ENCODE assay signal across 25 cellular contexts in genomic region chr19:13993554-13994308, GRCh38. TPM values are rescaled to one million over a fixed set of nuclear protein-coding genes. Genes with fewer than 3 reads are reported as not detected.
DNase-seq lines count a peak whose midpoint lies in the region; ATAC-seq and TF ChIP-seq lines count a peak whose summit lies in the region.
"Had no signal": no experiment of that assay in that cellular context is flagged by ENCODE, and none has a peak within 500 bp of the region (broad histone marks: within the 10 kb centered on the region; RNA-seq: fewer than 3 reads in every experiment).

No MANE protein-coding gene starts in this region.

- no peaks in the 10 kb centered on the region for H4K20me1 ChIP-seq in Karpas-422 (ENCODE audit: insufficient read depth, low read depth, low read length)

- no peak overlapping the region for H3K4me2 ChIP-seq in Karpas-422 (ENCODE audit: low read depth, low read length, poor library complexity, severe bottlenecking)

- peaks cover 9% of the 10 kb centered on the region for H3K36me3 ChIP-seq in MG63
- H3K36me3 ChIP-seq in Karpas-422 (ENCODE audit: insufficient read depth, low read length) = peaks cover 5% of the 10 kb centered on the region; the same call in 1 of the 2 replicates
- H3K36me3 ChIP-seq: colonic mucosa had no signal

- CTCF ChIA-PET in activated CD8-positive, alpha-beta T cell treated with anti-CD3 and anti-CD28 coated beads, Interleukin-2, amount 10 ng/mL, durations not matched to agents 7 days and 5 days (lab: Charles Lee) = interaction anchor here (1.3 to 1.4 kb wide), 2 partner anchors 10 to 12 kb away, joined by 4 to 6 read pairs; no protein-coding TSS in a partner anchor
- CTCF ChIA-PET in activated CD8-positive, alpha-beta T cell treated with anti-CD3 and anti-CD28 coated beads for 36 hours (lab: Charles Lee) = interaction anchor here (0.6 to 1.0 kb wide), 2 partner anchors 33 to 38 kb away, joined by 3 read pairs; partner anchors contain the start of gene IL27RA

- no peak for TF ChIP-seq CTCF in activated CD8-positive, alpha-beta T cell treated with anti-CD3 and anti-CD28 coated beads for 36 hours (IDR thresholded peaks at IDR 0.05)
- TF ChIP-seq CTCF in HFFc6 (IDR thresholded peaks at IDR 0.05) = no peak

- peaks cover 14% of the 10 kb centered on the region; the same call in 1 of the 2 replicates for H3K79me2 ChIP-seq in Karpas-422 (ENCODE audit: low read length)

- H3K9me3 ChIP-seq in MG63 (no peaks in the 10 kb centered on the region), Karpas-422 (ENCODE audit: low read length) (no peaks in the 10 kb centered on the region)
- H3K9me3 ChIP-seq: colonic mucosa had no signal

- POLR2A ChIA-PET in activated CD8-positive, alpha-beta T cell treated with anti-CD3 and anti-CD28 coated beads, Interleukin-2, amount 10 ng/mL, durations not matched to agents 7 days and 5 days (lab: Charles Lee) = interaction anchor here (1.2 to 2.0 kb wide), 4 partner anchors 9 to 37 kb away, joined by 5 to 8 read pairs (median 7); partner anchors contain the start of genes IL27RA and RFX1
- POLR2A ChIA-PET in activated CD8-positive, alpha-beta T cell treated with anti-CD3 and anti-CD28 coated beads for 36 hours (lab: Charles Lee) = interaction anchor here (0.6 to 2.1 kb wide), 4 partner anchors 9 to 290 kb away, joined by 3 to 8 read pairs (median 3); partner anchors contain the start of gene RFX1
- POLR2A ChIA-PET in naive thymus-derived CD8-positive, alpha-beta T cell (lab: Charles Lee) = interaction anchor here (0.7 to 24.8 kb wide), 5 partner anchors 9 to 44 kb away, joined by 3 to 481 read pairs (median 18); partner anchors contain the start of genes IL27RA and RFX1

- H3K9me2 ChIP-seq in Karpas-422 (replicated peaks; ENCODE audit: insufficient read depth, low read length) = no peaks in the 10 kb centered on the region

- H3K27me3 Mint-ChIP-seq in activated CD8-positive, alpha-beta T cell treated with anti-CD3 and anti-CD28 coated beads, Interleukin-2, amount 10 ng/mL, durations not matched to agents 7 days and 5 days (ENCODE audit: low read depth) = no peaks in the 10 kb centered on the region
- H3K27me3 Mint-ChIP-seq in activated CD8-positive, alpha-beta T cell treated with anti-CD3 and anti-CD28 coated beads for 36 hours = no peaks in the 10 kb centered on the region
- peaks cover 1% of the 10 kb centered on the region for H3K27me3 Mint-ChIP-seq in HFFc6 (ENCODE audit: insufficient read depth)
- H3K27me3 Mint-ChIP-seq in naive thymus-derived CD8-positive, alpha-beta T cell = no peaks in the 10 kb centered on the region
- H3K27me3 Mint-ChIP-seq: activated naive CD4-positive, alpha-beta T cell treated with anti-CD3 and anti-CD28 coated beads, Interleukin-2, amount 50 U/mL, for 24 hours; naive B cell had no signal

- H3K4me3 ChIP-seq in MG63 = no peak overlapping the region
- no peak overlapping the region for H3K4me3 ChIP-seq in Karpas-422 (ENCODE audit: low read length)
- H3K4me3 ChIP-seq: colonic mucosa had no signal

- no peak for DNase-seq in activated CD8-positive, alpha-beta T cell treated with anti-CD3 and anti-CD28 coated beads, Interleukin-2, amount 10 ng/mL, durations not matched to agents 7 days and 5 days
- DNase-seq in activated CD8-positive, alpha-beta T cell treated with anti-CD3 and anti-CD28 coated beads for 36 hours = no peak
- DNase-seq in HFFc6 = no peak
- peak; percentile 44 for DNase-seq in cerebellum (ENCODE audit: low spot score)
- peak in 2 of 10 donors; percentile 30 to 44 for DNase-seq in naive thymus-derived CD8-positive, alpha-beta T cell
- no peak for DNase-seq in MG63
- no peak for DNase-seq in Karpas-422
- DNase-seq: activated CD4-positive, alpha-beta T cell treated with anti-CD3 and anti-CD28 coated beads for 1 hour; colonic mucosa; foreskin fibroblast; GDM1; GOT3; hypothalamus; naive B cell; NCI-H2107; NCI-H524; RPMI8226 had no signal

- H3K27ac ChIP-seq in Karpas-422 (ENCODE audit: low read length) = no peak overlapping the region
- H3K27ac ChIP-seq: colonic mucosa had no signal

- peak; percentile 32 for ATAC-seq in activated CD8-positive, alpha-beta T cell treated with anti-CD3 and anti-CD28 coated beads, Interleukin-2, amount 10 ng/mL, durations not matched to agents 7 days and 5 days
- no peak for ATAC-seq in activated CD8-positive, alpha-beta T cell treated with anti-CD3 and anti-CD28 coated beads for 36 hours
- peak; percentile 73 to 77 for ATAC-seq in naive thymus-derived CD8-positive, alpha-beta T cell
- no peak for ATAC-seq in HG03196 (IDR thresholded peaks at IDR 0.05; ENCODE audit: unreplicated experiment)
- ATAC-seq: sciatic nerve had no signal

- peaks cover 6% of the 10 kb centered on the region for H3K4me1 ChIP-seq in Karpas-422 (ENCODE audit: low read length)
- H3K4me1 ChIP-seq: colonic mucosa had no signal

- no peak overlapping the region for H3K9ac ChIP-seq in Karpas-422 (ENCODE audit: low read length)

- H3K9me3 Mint-ChIP-seq in activated CD8-positive, alpha-beta T cell treated with anti-CD3 and anti-CD28 coated beads, Interleukin-2, amount 10 ng/mL, durations not matched to agents 7 days and 5 days (ENCODE audit: insufficient read depth) = peaks cover 2% of the 10 kb centered on the region
- H3K9me3 Mint-ChIP-seq in activated CD8-positive, alpha-beta T cell treated with anti-CD3 and anti-CD28 coated beads for 36 hours = peaks cover 2% of the 10 kb centered on the region
- peaks cover 6% of the 10 kb centered on the region for H3K9me3 Mint-ChIP-seq in HFFc6
- H3K9me3 Mint-ChIP-seq in naive thymus-derived CD8-positive, alpha-beta T cell = no peaks in the 10 kb centered on the region
- H3K9me3 Mint-ChIP-seq: activated naive CD4-positive, alpha-beta T cell treated with anti-CD3 and anti-CD28 coated beads, Interleukin-2, amount 50 U/mL, for 24 hours had no signal

- peaks cover 46% of the 10 kb centered on the region for H3K36me3 Mint-ChIP-seq in activated CD8-positive, alpha-beta T cell treated with anti-CD3 and anti-CD28 coated beads, Interleukin-2, amount 10 ng/mL, durations not matched to agents 7 days and 5 days (ENCODE audit: low read depth)
- peaks cover 10% of the 10 kb centered on the region for H3K36me3 Mint-ChIP-seq in activated CD8-positive, alpha-beta T cell treated with anti-CD3 and anti-CD28 coated beads for 36 hours (ENCODE audit: low read depth)
- H3K36me3 Mint-ChIP-seq in HFFc6 (ENCODE audit: low read depth) = peaks cover 3% of the 10 kb centered on the region
- H3K36me3 Mint-ChIP-seq in naive thymus-derived CD8-positive, alpha-beta T cell = peaks cover 0 to 33% (median 10%) of the 10 kb centered on the region in 3 donors

- no peak overlapping the region for H2AFZ ChIP-seq in Karpas-422 (ENCODE audit: low read length)

- intact Hi-C loops in activated CD8-positive, alpha-beta T cell treated with anti-CD3 and anti-CD28 coated beads for 36 hours (cut with micrococcal nuclease) = no loop called here

- no peak overlapping the region for H3K27ac Mint-ChIP-seq in activated CD8-positive, alpha-beta T cell treated with anti-CD3 and anti-CD28 coated beads, Interleukin-2, amount 10 ng/mL, durations not matched to agents 7 days and 5 days
- H3K27ac Mint-ChIP-seq in activated CD8-positive, alpha-beta T cell treated with anti-CD3 and anti-CD28 coated beads for 36 hours = no peak overlapping the region
- H3K27ac Mint-ChIP-seq in HFFc6 = 0 out of 2 replicates have a peak overlapping the region, but pooled peaks have one; percentile 13
- peak overlapping the region in 8 of 10 donors; percentile 41 to 74 (median 64) for H3K27ac Mint-ChIP-seq in naive thymus-derived CD8-positive, alpha-beta T cell
- H3K27ac Mint-ChIP-seq: activated naive CD4-positive, alpha-beta T cell treated with anti-CD3 and anti-CD28 coated beads, Interleukin-2, amount 50 U/mL, for 24 hours had no signal

- H3K27me3 ChIP-seq in MG63 (no peaks in the 10 kb centered on the region), Karpas-422 (ENCODE audit: low read length) (no peaks in the 10 kb centered on the region)
- H3K27me3 ChIP-seq: colonic mucosa had no signal

- no peak overlapping the region for H3K4me3 Mint-ChIP-seq in activated CD8-positive, alpha-beta T cell treated with anti-CD3 and anti-CD28 coated beads, Interleukin-2, amount 10 ng/mL, durations not matched to agents 7 days and 5 days
- no peak overlapping the region for H3K4me3 Mint-ChIP-seq in activated CD8-positive, alpha-beta T cell treated with anti-CD3 and anti-CD28 coated beads for 36 hours
- H3K4me3 Mint-ChIP-seq in HFFc6 = no peak overlapping the region
- H3K4me3 Mint-ChIP-seq in naive thymus-derived CD8-positive, alpha-beta T cell = peak overlapping the region in 6 of 10 donors; percentile 2 to 37 (median 32)
- H3K4me3 Mint-ChIP-seq: activated naive CD4-positive, alpha-beta T cell treated with anti-CD3 and anti-CD28 coated beads, Interleukin-2, amount 50 U/mL, for 24 hours; naive B cell had no signal

- H3K4me1 Mint-ChIP-seq in activated CD8-positive, alpha-beta T cell treated with anti-CD3 and anti-CD28 coated beads, Interleukin-2, amount 10 ng/mL, durations not matched to agents 7 days and 5 days (ENCODE audit: low read depth) = peaks cover 19% of the 10 kb centered on the region
- peaks cover 20% of the 10 kb centered on the region for H3K4me1 Mint-ChIP-seq in activated CD8-positive, alpha-beta T cell treated with anti-CD3 and anti-CD28 coated beads for 36 hours (ENCODE audit: low read depth)
- H3K4me1 Mint-ChIP-seq in HFFc6 (ENCODE audit: low read depth) = no peaks in the 10 kb centered on the region; the same call in 1 of the 2 replicates
- peaks cover 22 to 55% (median 40%) of the 10 kb centered on the region in 4 donors for H3K4me1 Mint-ChIP-seq in naive thymus-derived CD8-positive, alpha-beta T cell

RNA-seq across cellular contexts. Expression of gene RFX1, which starts 12.4 kb away (rescaled TPM):
- total RNA-seq in activated CD8-positive, alpha-beta T cell treated with anti-CD3 and anti-CD28 coated beads, Interleukin-2, amount 10 ng/mL, durations not matched to agents 7 days and 5 days = 10 to 100 TPM; 15.9 to 17.7 TPM
- 10 to 100 TPM; 13.3 to 14.1 TPM for total RNA-seq in activated CD8-positive, alpha-beta T cell treated with anti-CD3 and anti-CD28 coated beads for 36 hours
- total RNA-seq in HFFc6 (2021; fragmentation: NEBNext Ultra II Directional; extraction: Animal tissue kit (Norgen Biotek cat#: 25700)) = 10 to 100 TPM; 11.6 to 13.0 (median 12.2) TPM
- 3.4 TPM for total RNA-seq in cerebellum
- 10 to 100 TPM; 17.1 to 18.8 TPM for total RNA-seq in naive thymus-derived CD8-positive, alpha-beta T cell
- polyA plus RNA-seq in naive thymus-derived CD8-positive, alpha-beta T cell = 1 to 10 TPM in 2 of 3 donors, under 1 TPM in 1; 0.84 to 1.1 (median 1.0) TPM
- 0.86 and 3.3 TPM in 2 replicates for total RNA-seq in MG63 (2014; rRNA removed; shearing (Covaris generic); ENCODE audit: low replicate concordance)
- total RNA-seq in Karpas-422 (2014; rRNA removed; shearing (Covaris generic); ENCODE audit: low replicate concordance) = 1.2 and 2.3 TPM in 2 replicates

RNA-seq across cellular contexts. Expression of gene RLN3, which starts 34.2 kb away (rescaled TPM):
- total RNA-seq in activated CD8-positive, alpha-beta T cell treated with anti-CD3 and anti-CD28 coated beads, Interleukin-2, amount 10 ng/mL, durations not matched to agents 7 days and 5 days = not detected
- total RNA-seq in activated CD8-positive, alpha-beta T cell treated with anti-CD3 and anti-CD28 coated beads for 36 hours = not detected
- not detected for total RNA-seq in HFFc6 (2021; fragmentation: NEBNext Ultra II Directional; extraction: Animal tissue kit (Norgen Biotek cat#: 25700))
- not detected for total RNA-seq in cerebellum
- total RNA-seq in naive thymus-derived CD8-positive, alpha-beta T cell = not detected
- under 1 TPM in 1 of 3 donors, not detected in 2; 0.50 TPM for polyA plus RNA-seq in naive thymus-derived CD8-positive, alpha-beta T cell
- total RNA-seq in MG63 (2014; rRNA removed; shearing (Covaris generic); ENCODE audit: low replicate concordance) = not detected in 2 replicates
- not detected in 2 replicates for total RNA-seq in Karpas-422 (2014; rRNA removed; shearing (Covaris generic); ENCODE audit: low replicate concordance)
- total RNA-seq: activated CD8-positive, alpha-beta memory T cell treated with anti-CD3 and anti-CD28 coated beads for 36 hours; colonic mucosa; endothelial cell of umbilical vein; kidney epithelial cell; sciatic nerve; temporal lobe had no signal
- polyA plus RNA-seq: BJ, endothelial cell of umbilical vein had no signal

RNA-seq across cellular contexts. Expression of gene IL27RA, which starts 37.8 kb away (rescaled TPM):
- 10 to 100 TPM; 39.7 to 39.8 TPM for total RNA-seq in activated CD8-positive, alpha-beta T cell treated with anti-CD3 and anti-CD28 coated beads, Interleukin-2, amount 10 ng/mL, durations not matched to agents 7 days and 5 days
- total RNA-seq in activated CD8-positive, alpha-beta T cell treated with anti-CD3 and anti-CD28 coated beads for 36 hours = 10 to 100 TPM; 46.5 to 48.2 TPM
- total RNA-seq in HFFc6 (2021; fragmentation: NEBNext Ultra II Directional; extraction: Animal tissue kit (Norgen Biotek cat#: 25700)) = 1 to 10 TPM; 4.7 to 6.1 (median 5.1) TPM
- 1.1 TPM for total RNA-seq in cerebellum
- total RNA-seq in naive thymus-derived CD8-positive, alpha-beta T cell = 10 to 100 TPM; 54.2 to 54.7 TPM
- polyA plus RNA-seq in naive thymus-derived CD8-positive, alpha-beta T cell = 10 to 100 TPM; 54.5 to 91.2 (median 83.9) TPM
- total RNA-seq in MG63 (2014; rRNA removed; shearing (Covaris generic); ENCODE audit: low replicate concordance) = 3.3 and 8.4 TPM in 2 replicates
- 0.67 and 1.9 TPM in 2 replicates for total RNA-seq in Karpas-422 (2014; rRNA removed; shearing (Covaris generic); ENCODE audit: low replicate concordance)

RNA-seq across cellular contexts. Expression of gene DCAF15, which starts 41.4 kb away (rescaled TPM):
- total RNA-seq in activated CD8-positive, alpha-beta T cell treated with anti-CD3 and anti-CD28 coated beads, Interleukin-2, amount 10 ng/mL, durations not matched to agents 7 days and 5 days = 100 to 1,000 TPM in 1 of 2 experiments, 10 to 100 TPM in 1; 90.1 to 104 TPM
- 10 to 100 TPM; 51.3 to 51.9 TPM for total RNA-seq in activated CD8-positive, alpha-beta T cell treated with anti-CD3 and anti-CD28 coated beads for 36 hours
- total RNA-seq in HFFc6 (2021; fragmentation: NEBNext Ultra II Directional; extraction: Animal tissue kit (Norgen Biotek cat#: 25700)) = 10 to 100 TPM; 19.9 to 29.0 (median 26.5) TPM
- 11.6 TPM for total RNA-seq in cerebellum
- 10 to 100 TPM; 93.5 to 93.6 TPM for total RNA-seq in naive thymus-derived CD8-positive, alpha-beta T cell
- 1 to 10 TPM; 2.9 to 6.0 (median 3.4) TPM for polyA plus RNA-seq in naive thymus-derived CD8-positive, alpha-beta T cell
- total RNA-seq in MG63 (2014; rRNA removed; shearing (Covaris generic); ENCODE audit: low replicate concordance) = 13.8 and 22.9 TPM in 2 replicates
- total RNA-seq in Karpas-422 (2014; rRNA removed; shearing (Covaris generic); ENCODE audit: low replicate concordance) = 15.1 and 41.4 TPM in 2 replicates

RNA-seq across cellular contexts. Expression of gene PODNL1, which starts 55.5 kb away (rescaled TPM):
- 1 to 10 TPM in 1 of 2 experiments, under 1 TPM in 1; 0.11 to 1.3 TPM for total RNA-seq in activated CD8-positive, alpha-beta T cell treated with anti-CD3 and anti-CD28 coated beads, Interleukin-2, amount 10 ng/mL, durations not matched to agents 7 days and 5 days
- total RNA-seq in activated CD8-positive, alpha-beta T cell treated with anti-CD3 and anti-CD28 coated beads for 36 hours = not detected
- 10 to 100 TPM; 10.1 to 13.7 (median 12.2) TPM for total RNA-seq in HFFc6 (2021; fragmentation: NEBNext Ultra II Directional; extraction: Animal tissue kit (Norgen Biotek cat#: 25700))
- 0.45 TPM for total RNA-seq in cerebellum
- not detected for total RNA-seq in naive thymus-derived CD8-positive, alpha-beta T cell
- polyA plus RNA-seq in naive thymus-derived CD8-positive, alpha-beta T cell = not detected
- not detected in 2 replicates for total RNA-seq in MG63 (2014; rRNA removed; shearing (Covaris generic); ENCODE audit: low replicate concordance)
- total RNA-seq in Karpas-422 (2014; rRNA removed; shearing (Covaris generic); ENCODE audit: low replicate concordance) = not detected in 2 replicates
- total RNA-seq: endothelial cell of umbilical vein, kidney epithelial cell, temporal lobe had no signal

Comparison
In these comparisons a context has a peak if more than half of its experiments do, and no peak if none do; other contexts are left out.
1. ATAC-seq: peak in activated CD8-positive, alpha-beta T cell treated with anti-CD3 and anti-CD28 coated beads, Interleukin-2, amount 10 ng/mL, durations not matched to agents 7 days and 5 days (single experiment) and naive thymus-derived CD8-positive, alpha-beta T cell (2 of 2); none in activated CD8-positive, alpha-beta T cell treated with anti-CD3 and anti-CD28 coated beads for 36 hours (single experiment) and HG03196 (single experiment).
2. H3K27ac Mint-ChIP-seq: peak in HFFc6 (single experiment) and naive thymus-derived CD8-positive, alpha-beta T cell (8 of 10); none in activated CD8-positive, alpha-beta T cell treated with anti-CD3 and anti-CD28 coated beads, Interleukin-2, amount 10 ng/mL, durations not matched to agents 7 days and 5 days (single experiment) and activated CD8-positive, alpha-beta T cell treated with anti-CD3 and anti-CD28 coated beads for 36 hours (single experiment).
3. H3K4me3 Mint-ChIP-seq: peak in naive thymus-derived CD8-positive, alpha-beta T cell (6 of 10); none in activated CD8-positive, alpha-beta T cell treated with anti-CD3 and anti-CD28 coated beads, Interleukin-2, amount 10 ng/mL, durations not matched to agents 7 days and 5 days (single experiment), activated CD8-positive, alpha-beta T cell treated with anti-CD3 and anti-CD28 coated beads for 36 hours (single experiment) and HFFc6 (single experiment).